ENCODE assay signal across 9 cellular contexts in genomic region chr9:4936823-4937222, GRCh38. TPM values are rescaled to one million over a fixed set of nuclear protein-coding genes. Genes with fewer than 3 reads are reported as not detected.
A peak's percentile ranks its signal among the peaks of the same experiment; 100 is the strongest.
DNase-seq lines count a peak whose midpoint lies in the region; ATAC-seq and TF ChIP-seq lines count a peak whose summit lies in the region.
"Had no signal": no experiment of that assay in that cellular context is flagged by ENCODE, and none has a peak within 500 bp of the region (broad histone marks: within the 10 kb centered on the region; RNA-seq: fewer than 3 reads in every experiment).

No MANE protein-coding gene starts in this region.

- peaks cover 1% of the 10 kb centered on the region for H3K36me3 Mint-ChIP-seq in activated naive CD4-positive, alpha-beta T cell treated with anti-CD3 and anti-CD28 coated beads, Interleukin-2, amount 50 U/mL, for 24 hours
- H3K36me3 Mint-ChIP-seq in stimulated activated naive CD8-positive, alpha-beta T cell treated with anti-CD3 and anti-CD28 coated beads, Interleukin-15, Interleukin-2, amounts not matched to agents 100 ng/mL and 50 ng/mL, for 24 hours (ENCODE audit: low read depth) = no peaks in the 10 kb centered on the region

- CTCF ChIA-PET in OCI-LY7 (lab: Charles Lee; ENCODE audit: unreplicated experiment) = no interaction called here

- no peaks in the 10 kb centered on the region for H4K20me1 ChIP-seq in OCI-LY7 (ENCODE audit: insufficient read depth, low read length)

- H3K79me2 ChIP-seq in OCI-LY7 (ENCODE audit: insufficient read depth, low read depth, low read length) = no peaks in the 10 kb centered on the region

- H3K4me2 ChIP-seq in OCI-LY7 (ENCODE audit: low read length) = peak overlapping the region; percentile 32

- peak; percentile 47 for ATAC-seq in HG02678 (IDR thresholded peaks at IDR 0.05; ENCODE audit: unreplicated experiment)
- ATAC-seq: gastroesophageal sphincter had no signal

- H3K4me3 ChIP-seq in OCI-LY7 (ENCODE audit: low read depth, low read length, poor library complexity, severe bottlenecking) (no peak overlapping the region), HAP-1 (no peak overlapping the region)
- H3K4me3 ChIP-seq: gastroesophageal sphincter had no signal

- H2AFZ ChIP-seq in OCI-LY7 (ENCODE audit: low read length) = peak overlapping the region; percentile 72

- POLR2A ChIA-PET in OCI-LY7 (lab: Charles Lee) = no interaction called here

- TF ChIP-seq CTCF in OCI-LY7 (conservative IDR thresholded peaks at IDR 0.05; ENCODE audit: low read length) = no peak

- BruUV-seq in OCI-LY7 (replicated peaks; lab: Mats Ljungman, UMichigan) = no TSS peak

- H3K9me3 Mint-ChIP-seq in activated naive CD4-positive, alpha-beta T cell treated with anti-CD3 and anti-CD28 coated beads, Interleukin-2, amount 50 U/mL, for 24 hours = no peaks in the 10 kb centered on the region
- H3K9me3 Mint-ChIP-seq in stimulated activated naive CD8-positive, alpha-beta T cell treated with anti-CD3 and anti-CD28 coated beads, Interleukin-15, Interleukin-2, amounts not matched to agents 100 ng/mL and 50 ng/mL, for 24 hours = no peaks in the 10 kb centered on the region

- no peak for DNase-seq in activated naive CD4-positive, alpha-beta T cell (lab: John Stamatoyannopoulos, UW)
- DNase-seq in OCI-LY7 (ENCODE audit: low spot score) = no peak
- DNase-seq in NCI-H226 = no peak
- DNase-seq in NCI-H187 treated with DMSO at 0.1 percent for 48 hours (lab: John Stamatoyannopoulos, UW) = no peak
- no peak for DNase-seq in HAP-1 (ENCODE audit: low spot score in 2 of 2)

- H3K27ac ChIP-seq in OCI-LY7 (ENCODE audit: low read depth, low read length, poor library complexity, severe bottlenecking) = no peak overlapping the region

- peak overlapping the region; percentile 53 for H3K4me3 Mint-ChIP-seq in activated naive CD4-positive, alpha-beta T cell treated with anti-CD3 and anti-CD28 coated beads, Interleukin-2, amount 50 U/mL, for 24 hours
- peak overlapping the region; percentile 70 for H3K4me3 Mint-ChIP-seq in stimulated activated naive CD8-positive, alpha-beta T cell treated with anti-CD3 and anti-CD28 coated beads, Interleukin-15, Interleukin-2, amounts not matched to agents 100 ng/mL and 50 ng/mL, for 24 hours

- intact Hi-C loops in OCI-LY7 (cut with micrococcal nuclease; ENCODE audit: unreplicated experiment) = loop anchor here (2.0 kb wide), 1 partner anchor 48 kb away; the partner anchor contains the start of gene JAK2

- H3K36me3 ChIP-seq in OCI-LY7 (ENCODE audit: insufficient read depth, low read length) (no peaks in the 10 kb centered on the region), HAP-1 (replicated peaks) (no peaks in the 10 kb centered on the region)
- H3K36me3 ChIP-seq: gastroesophageal sphincter had no signal

- H3K9me2 ChIP-seq in OCI-LY7 (ENCODE audit: insufficient read depth, low read length) = no peaks in the 10 kb centered on the region

- no peaks in the 10 kb centered on the region for H3K9me3 ChIP-seq in OCI-LY7 (ENCODE audit: low read length)
- H3K9me3 ChIP-seq in HAP-1 = no peaks in the 10 kb centered on the region
- H3K9me3 ChIP-seq: gastroesophageal sphincter had no signal

- H3K4me1 Mint-ChIP-seq in activated naive CD4-positive, alpha-beta T cell treated with anti-CD3 and anti-CD28 coated beads, Interleukin-2, amount 50 U/mL, for 24 hours = peaks cover 59% of the 10 kb centered on the region
- H3K4me1 Mint-ChIP-seq in stimulated activated naive CD8-positive, alpha-beta T cell treated with anti-CD3 and anti-CD28 coated beads, Interleukin-15, Interleukin-2, amounts not matched to agents 100 ng/mL and 50 ng/mL, for 24 hours (ENCODE audit: low read depth) = peaks cover 66% of the 10 kb centered on the region

- no peaks in the 10 kb centered on the region for H3K27me3 Mint-ChIP-seq in activated naive CD4-positive, alpha-beta T cell treated with anti-CD3 and anti-CD28 coated beads, Interleukin-2, amount 50 U/mL, for 24 hours
- no peaks in the 10 kb centered on the region for H3K27me3 Mint-ChIP-seq in stimulated activated naive CD8-positive, alpha-beta T cell treated with anti-CD3 and anti-CD28 coated beads, Interleukin-15, Interleukin-2, amounts not matched to agents 100 ng/mL and 50 ng/mL, for 24 hours

- H3K27me3 ChIP-seq in HAP-1 (ENCODE audit: low read depth) = no peaks in the 10 kb centered on the region
- H3K27me3 ChIP-seq: gastroesophageal sphincter had no signal

- in situ Hi-C loops in HAP-1 (cut with MboI; ENCODE audit: low sequenced_read_pairs) = no loop called here

- H3K4me1 ChIP-seq in OCI-LY7 (ENCODE audit: insufficient read depth, low read length, poor library complexity, severe bottlenecking) (peaks cover 53% of the 10 kb centered on the region), HAP-1 (no peaks in the 10 kb centered on the region)

- H3K27ac Mint-ChIP-seq in activated naive CD4-positive, alpha-beta T cell treated with anti-CD3 and anti-CD28 coated beads, Interleukin-2, amount 50 U/mL, for 24 hours = peak overlapping the region; percentile 99
- H3K27ac Mint-ChIP-seq in stimulated activated naive CD8-positive, alpha-beta T cell treated with anti-CD3 and anti-CD28 coated beads, Interleukin-15, Interleukin-2, amounts not matched to agents 100 ng/mL and 50 ng/mL, for 24 hours = peak overlapping the region; percentile 94

RNA-seq across cellular contexts. Expression of gene JAK2, which starts 48.2 kb away (rescaled TPM):
- 3.7 and 4.4 TPM in 2 replicates for total RNA-seq in OCI-LY7 (2014; rRNA removed; shearing (Covaris generic))
- 11.4 and 12.5 TPM in 2 replicates for total RNA-seq in OCI-LY7 (2022)
